ENCODE assay signal across 15 cellular contexts in the genomic region with DNA sequence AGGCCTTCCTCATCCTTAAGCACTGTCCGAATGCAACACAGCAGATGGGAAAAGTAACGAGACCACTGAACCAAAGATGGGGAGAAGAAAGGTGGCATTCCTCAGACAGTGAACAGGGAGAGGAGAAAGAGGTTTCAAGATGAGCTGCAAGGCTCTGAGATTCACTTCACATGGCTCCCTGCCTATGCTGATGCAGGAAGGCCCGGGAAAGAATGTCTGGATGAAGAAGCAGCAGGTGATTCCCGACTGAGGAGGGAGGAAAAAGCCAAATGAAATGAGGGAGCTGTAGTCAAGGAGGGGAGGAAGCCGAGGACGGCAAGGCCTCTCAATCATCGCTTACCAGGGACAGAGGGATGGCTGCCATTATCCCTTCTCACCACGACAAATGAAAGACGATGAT.
DNase-seq lines count a peak whose midpoint lies in the region; ATAC-seq, FAIRE-seq and TF ChIP-seq lines count a peak whose summit lies in the region.
"Had no signal": no experiment of that assay in that cellular context is flagged by ENCODE, and none has a peak within 500 bp of the region (broad histone marks: within the 10 kb centered on the region; RNA-seq: fewer than 3 reads in every experiment).

No MANE protein-coding gene starts in this region.

- H4K91ac ChIP-seq in IMR-90 (ENCODE audit: insufficient read depth, low read depth, low read length): no peak overlapping the region

- in situ Hi-C loops in IMR-90 (cut with MboI; ENCODE audit: low sequenced_read_pairs): no loop called here

- H3K9me1 ChIP-seq in IMR-90 (ENCODE audit: insufficient read depth, low read length): no peaks in the 10 kb centered on the region

- H3K4me1 ChIP-seq in IMR-90 (ENCODE audit: control insufficient read depth, insufficient read depth, low read length): no peaks in the 10 kb centered on the region

- no peak overlapping the region for H2AK9ac ChIP-seq in IMR-90 (replicated peaks; ENCODE audit: low read depth, low read length, poor library complexity)

- peak overlapping the region; percentile 65 for H2AFZ ChIP-seq in IMR-90 (replicated peaks; ENCODE audit: low read length, poor library complexity)

- H3K9me3 Mint-ChIP-seq in WTC11: peaks cover 34% of the 10 kb centered on the region
- H3K9me3 Mint-ChIP-seq in activated naive CD4-positive, alpha-beta T cell treated with anti-CD3 and anti-CD28 coated beads for 36 hours: no peaks in the 10 kb centered on the region

- no peak for TF ChIP-seq CTCF in D721Med (IDR thresholded peaks at IDR 0.05; ENCODE audit: insufficient read depth, missing control alignments)
- TF ChIP-seq CTCF in IMR-90 (conservative IDR thresholded peaks at IDR 0.05; ENCODE audit: low read depth, low read length): no peak
- no peak for TF ChIP-seq CTCF in WTC11 (IDR thresholded peaks at IDR 0.05)

- CTCF ChIA-PET in IMR-90 (lab: Yijun Ruan, JAX) (no interaction called here), WTC11 (lab: Charles Lee) (no interaction called here)
- CTCF ChIA-PET in activated naive CD4-positive, alpha-beta T cell treated with anti-CD3 and anti-CD28 coated beads for 36 hours (lab: Charles Lee): no interaction called here

- H4K5ac ChIP-seq in IMR-90 (ENCODE audit: low read depth, low read length): no peak overlapping the region

- H3K36me3 Mint-ChIP-seq in WTC11: peaks cover 12% of the 10 kb centered on the region
- H3K36me3 Mint-ChIP-seq in activated naive CD4-positive, alpha-beta T cell treated with anti-CD3 and anti-CD28 coated beads for 36 hours (ENCODE audit: low read depth): no peaks in the 10 kb centered on the region
- H3K36me3 Mint-ChIP-seq: CD14-positive monocyte; CD4-positive, alpha-beta memory T cell had no signal

- no peak overlapping the region for H2BK15ac ChIP-seq in IMR-90 (ENCODE audit: low read depth, low read length)

- H3K4me2 ChIP-seq in IMR-90 (ENCODE audit: low read depth, low read length): no peak overlapping the region
- H3K4me2 ChIP-seq: BLaER1 had no signal

- H3K79me1 ChIP-seq in IMR-90 (ENCODE audit: low read depth in 1 of 2, low read length in 2 of 2): no peaks in the 10 kb centered on the region

- H3K27ac ChIP-seq in IMR-90 (ENCODE audit: insufficient read depth, low read length): no peak overlapping the region
- H3K27ac ChIP-seq: BLaER1 had no signal

- no peak overlapping the region for H2BK120ac ChIP-seq in IMR-90 (ENCODE audit: low read depth, low read length)

- H3K4me3 Mint-ChIP-seq in WTC11: no peak overlapping the region
- H3K4me3 Mint-ChIP-seq in activated naive CD4-positive, alpha-beta T cell treated with anti-CD3 and anti-CD28 coated beads for 36 hours: no peak overlapping the region
- H3K4me3 Mint-ChIP-seq: CD14-positive monocyte; CD4-positive, alpha-beta memory T cell had no signal

- no peak for TF ChIP-seq RAD21 in IMR-90 (IDR thresholded peaks at IDR 0.05; ENCODE audit: low read length)

- no peak overlapping the region for H3K56ac ChIP-seq in IMR-90 (ENCODE audit: extremely low read depth, insufficient read depth, low read length)

- H3K9ac ChIP-seq in IMR-90 (ENCODE audit: low read depth, low read length): no peak overlapping the region
- H3K9ac ChIP-seq: BLaER1 had no signal

- H3K4ac ChIP-seq in IMR-90 (ENCODE audit: low read depth, low read length): no peak overlapping the region

- peaks cover 14% of the 10 kb centered on the region for H3K4me1 Mint-ChIP-seq in WTC11
- H3K4me1 Mint-ChIP-seq in activated naive CD4-positive, alpha-beta T cell treated with anti-CD3 and anti-CD28 coated beads for 36 hours (ENCODE audit: low read depth): no peaks in the 10 kb centered on the region
- H3K4me1 Mint-ChIP-seq: CD14-positive monocyte; CD4-positive, alpha-beta memory T cell had no signal

- peaks cover 4% of the 10 kb centered on the region for H3K27me3 ChIP-seq in IMR-90 (ENCODE audit: control insufficient read depth, insufficient read depth, low read length)
- H3K27me3 ChIP-seq: BLaER1 had no signal

- no peak overlapping the region for H2BK5ac ChIP-seq in IMR-90 (ENCODE audit: low read depth, low read length, poor library complexity, severe bottlenecking)

- DNase-seq in D721Med (ENCODE audit: insufficient read length, low spot score): no peak
- no peak for DNase-seq in IMR-90
- DNase-seq in WTC11 (ENCODE audit: low spot score): no peak
- peak; percentile 32 for DNase-seq in islet precursor cell
- no peak for DNase-seq in mucosa of gallbladder (ENCODE audit: low spot score)
- DNase-seq in activated naive CD4-positive, alpha-beta T cell treated with anti-CD3 and anti-CD28 coated beads for 36 hours: no peak
- no peak for DNase-seq in SIG-M5 treated with dmso at 0.1 percent for 504 hours (lab: John Stamatoyannopoulos, UW; ENCODE audit: unreplicated experiment)
- DNase-seq: 8988T; CD4-positive, alpha-beta memory T cell; DMS79 treated with DMSO at 0.1 percent for 48 hours; GF-D8 had no signal

- H3K14ac ChIP-seq in IMR-90 (replicated peaks; ENCODE audit: low read depth, low read length): no peak overlapping the region

- 0% methylated on average over 1 of the region's 9 CpGs; no CpG with 5 or more reads in 1 of the 2 experiments for WGBS in IMR-90 (ENCODE audit: extremely low coverage in 2 of 2, insufficient read length in 1 of 2), 2 experiments

- BruUV-seq in IMR-90 (replicated peaks; lab: Mats Ljungman, UMichigan): no TSS peak

- no peaks in the 10 kb centered on the region for H4K20me1 ChIP-seq in IMR-90 (ENCODE audit: insufficient read depth, low read length)
- H4K20me1 ChIP-seq: BLaER1 had no signal

- no peak overlapping the region for H2BK20ac ChIP-seq in IMR-90 (ENCODE audit: low read depth, low read length)

- intact Hi-C loops in IMR-90 (cut with micrococcal nuclease): no loop called here
- intact Hi-C loops in activated naive CD4-positive, alpha-beta T cell treated with anti-CD3 and anti-CD28 coated beads for 36 hours (cut with micrococcal nuclease): no loop called here

- ATAC-seq in IMR-90 (ENCODE audit: low read depth): no peak
- ATAC-seq in WTC11: peak; percentile 40; the same call in 1 of the 2 replicates
- no peak for ATAC-seq in HG03439 (IDR thresholded peaks at IDR 0.05; ENCODE audit: unreplicated experiment)

- peak overlapping the region; percentile 14; the same call in 1 of the 2 replicates for H3K27ac Mint-ChIP-seq in WTC11
- H3K27ac Mint-ChIP-seq in activated naive CD4-positive, alpha-beta T cell treated with anti-CD3 and anti-CD28 coated beads for 36 hours: no peak overlapping the region
- H3K27ac Mint-ChIP-seq: CD14-positive monocyte; CD4-positive, alpha-beta memory T cell had no signal

- no peak overlapping the region for H4K8ac ChIP-seq in IMR-90 (ENCODE audit: low read depth in 2 of 2, low read length in 2 of 2)

- POLR2A ChIA-PET in IMR-90 (lab: Charles Lee; ENCODE audit: unreplicated experiment): no interaction called here
- POLR2A ChIA-PET in WTC11 (lab: Charles Lee): no interaction called here

- H3K36me3 ChIP-seq in IMR-90 (ENCODE audit: control insufficient read depth, insufficient read depth, low read length): no peaks in the 10 kb centered on the region
- H3K36me3 ChIP-seq: BLaER1 had no signal

- dilution Hi-C loops in IMR-90 (cut with HindIII; ENCODE audit: low sequenced_read_pairs, unreplicated experiment): no loop called here

- no peaks in the 10 kb centered on the region; the same call in 1 of the 2 replicates for H3K27me3 Mint-ChIP-seq in WTC11 (ENCODE audit: low read depth)
- H3K27me3 Mint-ChIP-seq in activated naive CD4-positive, alpha-beta T cell treated with anti-CD3 and anti-CD28 coated beads for 36 hours (ENCODE audit: low read depth): no peaks in the 10 kb centered on the region

- no peaks in the 10 kb centered on the region for H3K9me3 ChIP-seq in IMR-90 (ENCODE audit: control insufficient read depth, insufficient read depth, low read length)

- H3K18ac ChIP-seq in IMR-90 (ENCODE audit: low read depth, low read length): no peak overlapping the region

- H3K23ac ChIP-seq in IMR-90 (ENCODE audit: low read depth, low read length): no peak overlapping the region

- no peak overlapping the region for H2AK5ac ChIP-seq in IMR-90 (ENCODE audit: low read depth, low read length)

- peak; percentile 35 for FAIRE-seq in D721Med (lab: Jason Lieb, UNC)
- FAIRE-seq: H54 had no signal

- TF ChIP-seq POLR2A in IMR-90 (IDR thresholded peaks at IDR 0.05; ENCODE audit: low read depth, low read length): no peak

- H3K4me3 ChIP-seq in IMR-90 (ENCODE audit: insufficient read depth, low read depth, low read length): no peak overlapping the region
- H3K4me3 ChIP-seq: BLaER1 had no signal

TF ChIP-seq in IMR-90, 13 proteins besides CTCF, POLR2A, EP300 and RAD21 (continues in another document):
- TF ChIP-seq MXI1 (IDR thresholded peaks at IDR 0.05; ENCODE audit: borderline replicate concordance, low read depth, low read length) (no peak), SMC3 (IDR thresholded peaks at IDR 0.05; ENCODE audit: low read depth, low read length) (no peak), RCOR1 (IDR thresholded peaks at IDR 0.05; ENCODE audit: insufficient replicate concordance, low read length) (no peak), CHD1 (IDR thresholded peaks at IDR 0.05; ENCODE audit: low read depth, low read length) (no peak), NFE2L2 (IDR thresholded peaks at IDR 0.05; ENCODE audit: low read depth, low read length) (no peak), RFX5 (IDR thresholded peaks at IDR 0.05; ENCODE audit: low read depth, low read length) (no peak)

TF ChIP-seq in WTC11, 78 proteins besides CTCF, POLR2A, EP300 and RAD21:
- TF ChIP-seq IRF2 (CRISPR knock-in tag; IDR thresholded peaks at IDR 0.05; ENCODE audit: borderline replicate concordance, low read depth) (no peak), GABPB1 (CRISPR knock-in tag; IDR thresholded peaks at IDR 0.05) (no peak), NFE2L1 (CRISPR knock-in tag; IDR thresholded peaks at IDR 0.05) (no peak), EMX1 (CRISPR knock-in tag; IDR thresholded peaks at IDR 0.05) (no peak), NFATC4 (CRISPR knock-in tag; IDR thresholded peaks at IDR 0.05) (no peak), OVOL2 (CRISPR knock-in tag; IDR thresholded peaks at IDR 0.05; ENCODE audit: borderline replicate concordance) (no peak), JUN (CRISPR knock-in tag; IDR thresholded peaks at IDR 0.05) (no peak)
- TF ChIP-seq, protein P1, sequence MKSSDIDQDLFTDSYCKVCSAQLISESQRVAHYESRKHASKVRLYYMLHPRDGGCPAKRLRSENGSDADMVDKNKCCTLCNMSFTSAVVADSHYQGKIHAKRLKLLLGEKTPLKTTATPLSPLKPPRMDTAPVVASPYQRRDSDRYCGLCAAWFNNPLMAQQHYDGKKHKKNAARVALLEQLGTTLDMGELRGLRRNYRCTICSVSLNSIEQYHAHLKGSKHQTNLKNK (CRISPR knock-in tag; IDR thresholded peaks at IDR 0.05): no peak
- TF ChIP-seq, protein P2, sequence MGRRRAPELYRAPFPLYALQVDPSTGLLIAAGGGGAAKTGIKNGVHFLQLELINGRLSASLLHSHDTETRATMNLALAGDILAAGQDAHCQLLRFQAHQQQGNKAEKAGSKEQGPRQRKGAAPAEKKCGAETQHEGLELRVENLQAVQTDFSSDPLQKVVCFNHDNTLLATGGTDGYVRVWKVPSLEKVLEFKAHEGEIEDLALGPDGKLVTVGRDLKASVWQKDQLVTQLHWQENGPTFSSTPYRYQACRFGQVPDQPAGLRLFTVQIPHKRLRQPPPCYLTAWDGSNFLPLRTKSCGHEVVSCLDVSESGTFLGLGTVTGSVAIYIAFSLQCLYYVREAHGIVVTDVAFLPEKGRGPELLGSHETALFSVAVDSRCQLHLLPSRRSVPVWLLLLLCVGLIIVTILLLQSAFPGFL (CRISPR knock-in tag; IDR thresholded peaks at IDR 0.05; ENCODE audit: borderline replicate concordance): no peak
